In the genomic region with DNA sequence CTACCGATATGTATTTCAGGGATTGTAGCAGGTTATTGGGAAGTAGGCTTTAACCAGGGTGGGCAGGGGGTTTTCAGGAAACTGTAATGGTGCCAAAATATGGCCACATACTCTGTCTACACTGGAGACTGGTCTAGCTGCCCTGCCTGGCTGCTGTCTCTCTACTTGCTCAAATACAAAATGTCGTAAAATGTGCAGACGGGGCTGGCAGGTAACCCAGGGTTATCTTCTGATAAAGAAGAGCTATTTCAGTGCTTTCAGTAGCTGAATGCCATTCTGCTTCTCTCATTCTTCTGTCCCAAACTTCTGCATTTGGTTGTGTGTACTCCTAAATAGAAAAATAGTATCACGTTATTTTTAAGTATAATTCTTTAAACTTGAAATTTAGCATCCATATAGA, we compare ENCODE assay signal across 17 cellular contexts.
"Had no signal": no experiment of that assay in that cellular context is flagged by ENCODE, and none has a peak within 500 bp of the region (broad histone marks: within the 10 kb centered on the region; RNA-seq: fewer than 3 reads in every experiment).

No MANE protein-coding gene starts in this region.

- H3K27ac ChIP-seq: coronary artery, foreskin keratinocyte, left lung, suprapubic skin, thyroid gland, upper lobe of left lung, uterus had no signal

- H3K4me1 ChIP-seq: left lung, suprapubic skin, thyroid gland, upper lobe of left lung, uterus had no signal

- H3K9me3 ChIP-seq: suprapubic skin, thyroid gland, upper lobe of left lung, uterus had no signal

- ATAC-seq: foreskin keratinocyte; left lung; naive thymus-derived CD4-positive, alpha-beta T cell had no signal

- DNase-seq: effector CD4-positive, alpha-beta T cell; endodermal cell; erythroblast; foreskin keratinocyte; head of caudate nucleus; hypothalamus; left lung; naive thymus-derived CD4-positive, alpha-beta T cell; nephron progenitor cell; stimulated activated CD4-positive, alpha-beta T cell treated with anti-CD3 and anti-CD28 coated beads, Interleukin-2, amount 100 ng/mL, for 48 hours; stimulated activated naive CD4-positive, alpha-beta T cell treated with Interleukin-2 at 50 U/mL for 16 hours; thyroid gland; upper lobe of left lung; uterus had no signal

- H3K27me3 ChIP-seq: foreskin keratinocyte, left lung, suprapubic skin, thyroid gland, upper lobe of left lung, uterus had no signal

- H3K4me3 ChIP-seq: coronary artery, left lung, smooth muscle cell, suprapubic skin, thyroid gland, upper lobe of left lung, uterus had no signal

- H3K36me3 ChIP-seq: left lung, suprapubic skin, thyroid gland, upper lobe of left lung, uterus had no signal

- H3K4me2 ChIP-seq: smooth muscle cell had no signal
